1 cellular context compared by ENCODE assay signal in genomic region chr11:86115542-86116385, GRCh38.
TF ChIP-seq lines count a peak whose summit lies in the region.

No MANE protein-coding gene starts in this region.

TF ChIP-seq in HepG2, 621 proteins besides CTCF, POLR2A, EP300 and RAD21 (continued from another document):
- TF ChIP-seq DNMT1 (CRISPR knock-in tag; IDR thresholded peaks at IDR 0.05) (no peak), ZC3H4 (CRISPR knock-in tag; IDR thresholded peaks at IDR 0.05; ENCODE audit: borderline replicate concordance) (no peak), E2F5 (CRISPR knock-in tag; conservative IDR thresholded peaks at IDR 0.05) (no peak), KLF15 (CRISPR knock-in tag; IDR thresholded peaks at IDR 0.05; ENCODE audit: borderline replicate concordance) (no peak), SMAD1 (CRISPR knock-in tag; IDR thresholded peaks at IDR 0.05; ENCODE audit: borderline replicate concordance, low read depth) (no peak), EED (CRISPR knock-in tag; IDR thresholded peaks at IDR 0.05) (no peak), NFIB (CRISPR knock-in tag; IDR thresholded peaks at IDR 0.05; ENCODE audit: borderline replicate concordance) (no peak), CREM (IDR thresholded peaks at IDR 0.05) (no peak), CREM (CRISPR knock-in tag; IDR thresholded peaks at IDR 0.05) (no peak), MEF2D (CRISPR knock-in tag; IDR thresholded peaks at IDR 0.05) (no peak), CREB3 (CRISPR knock-in tag; IDR thresholded peaks at IDR 0.05) (no peak), SP5 (CRISPR knock-in tag; IDR thresholded peaks at IDR 0.05; ENCODE audit: borderline replicate concordance, low read depth) (no peak)
